In genomic region chr16:15482068-15482747, GRCh38 we compare ENCODE assay signal across 1 cellular context.
A peak's percentile ranks its signal among the peaks of the same experiment; 100 is the strongest.
TF ChIP-seq lines count a peak whose summit lies in the region.

No MANE protein-coding gene starts in this region.

TF ChIP-seq in HEK293, 187 proteins besides CTCF, POLR2A, EP300 and RAD21 (continued from another document):
- no peak for TF ChIP-seq PRDM6 (tag by site-specific recombination; IDR thresholded peaks at IDR 0.05)
- TF ChIP-seq PRDM1 (tag by site-specific recombination; IDR thresholded peaks at IDR 0.05): peak; percentile 89
- TF ChIP-seq IKZF3 (tag by site-specific recombination; IDR thresholded peaks at IDR 0.05): no peak
- TF ChIP-seq BCL11B (tag by site-specific recombination; IDR thresholded peaks at IDR 0.05; ENCODE audit: low read depth): no peak
- TF ChIP-seq SCRT2 (tag by site-specific recombination; IDR thresholded peaks at IDR 0.05): peak; percentile 98
- TF ChIP-seq ZBTB17 (tag by site-specific recombination; IDR thresholded peaks at IDR 0.05): peak; percentile 85
- TF ChIP-seq EGR2 (tag by site-specific recombination; IDR thresholded peaks at IDR 0.05; ENCODE audit: low read depth): 0 out of 2 replicates have a peak, but pooled peaks have one; percentile 28
- no peak for TF ChIP-seq ZNF133 (tag by site-specific recombination; IDR thresholded peaks at IDR 0.05)
- TF ChIP-seq ZNF366 (tag by site-specific recombination; conservative IDR thresholded peaks at IDR 0.05): no peak
- no peak for TF ChIP-seq ZBTB20 (tag by site-specific recombination; IDR thresholded peaks at IDR 0.05)
- no peak for TF ChIP-seq YY2 (tag by site-specific recombination; IDR thresholded peaks at IDR 0.05)
- TF ChIP-seq ZNF112 (tag by site-specific recombination; IDR thresholded peaks at IDR 0.05): no peak
- TF ChIP-seq HOXD13 (CRISPR knock-in tag; IDR thresholded peaks at IDR 0.05; ENCODE audit: borderline replicate concordance): no peak
- peak; percentile 81 for TF ChIP-seq OSR2 (tag by site-specific recombination; IDR thresholded peaks at IDR 0.05)
- no peak for TF ChIP-seq ZNF660 (tag by site-specific recombination; IDR thresholded peaks at IDR 0.05)
- TF ChIP-seq, protein P1, sequence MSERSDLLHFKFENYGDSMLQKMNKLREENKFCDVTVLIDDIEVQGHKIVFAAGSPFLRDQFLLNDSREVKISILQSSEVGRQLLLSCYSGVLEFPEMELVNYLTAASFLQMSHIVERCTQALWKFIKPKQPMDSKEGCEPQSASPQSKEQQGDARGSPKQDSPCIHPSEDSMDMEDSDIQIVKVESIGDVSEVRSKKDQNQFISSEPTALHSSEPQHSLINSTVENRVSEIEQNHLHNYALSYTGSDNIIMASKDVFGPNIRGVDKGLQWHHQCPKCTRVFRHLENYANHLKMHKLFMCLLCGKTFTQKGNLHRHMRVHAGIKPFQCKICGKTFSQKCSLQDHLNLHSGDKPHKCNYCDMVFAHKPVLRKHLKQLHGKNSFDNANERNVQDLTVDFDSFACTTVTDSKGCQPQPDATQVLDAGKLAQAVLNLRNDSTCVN (tag by site-specific recombination; optimal IDR thresholded peaks at IDR 0.05): no peak
- peak; percentile 93 for TF ChIP-seq SCRT1 (tag by site-specific recombination; IDR thresholded peaks at IDR 0.05; ENCODE audit: borderline replicate concordance)
- no peak for TF ChIP-seq MEIS1 (CRISPR knock-in tag; IDR thresholded peaks at IDR 0.05; ENCODE audit: borderline replicate concordance)
- peak; percentile 37; the same call in 1 of the 2 replicates for TF ChIP-seq ZNF394 (tag by site-specific recombination; IDR thresholded peaks at IDR 0.05; ENCODE audit: borderline replicate concordance)
TF ChIP-seq in HEK293: peak in this region for 10.
